Comparison of ENCODE assay signal across 1 cellular context in genomic region chrX:30488092-30488491, GRCh38.
TF ChIP-seq lines count a peak whose summit lies in the region.

No MANE protein-coding gene starts in this region.

TF ChIP-seq in HepG2, 621 proteins besides CTCF, POLR2A, EP300 and RAD21 (continued from another document):
- TF ChIP-seq, protein P1, sequence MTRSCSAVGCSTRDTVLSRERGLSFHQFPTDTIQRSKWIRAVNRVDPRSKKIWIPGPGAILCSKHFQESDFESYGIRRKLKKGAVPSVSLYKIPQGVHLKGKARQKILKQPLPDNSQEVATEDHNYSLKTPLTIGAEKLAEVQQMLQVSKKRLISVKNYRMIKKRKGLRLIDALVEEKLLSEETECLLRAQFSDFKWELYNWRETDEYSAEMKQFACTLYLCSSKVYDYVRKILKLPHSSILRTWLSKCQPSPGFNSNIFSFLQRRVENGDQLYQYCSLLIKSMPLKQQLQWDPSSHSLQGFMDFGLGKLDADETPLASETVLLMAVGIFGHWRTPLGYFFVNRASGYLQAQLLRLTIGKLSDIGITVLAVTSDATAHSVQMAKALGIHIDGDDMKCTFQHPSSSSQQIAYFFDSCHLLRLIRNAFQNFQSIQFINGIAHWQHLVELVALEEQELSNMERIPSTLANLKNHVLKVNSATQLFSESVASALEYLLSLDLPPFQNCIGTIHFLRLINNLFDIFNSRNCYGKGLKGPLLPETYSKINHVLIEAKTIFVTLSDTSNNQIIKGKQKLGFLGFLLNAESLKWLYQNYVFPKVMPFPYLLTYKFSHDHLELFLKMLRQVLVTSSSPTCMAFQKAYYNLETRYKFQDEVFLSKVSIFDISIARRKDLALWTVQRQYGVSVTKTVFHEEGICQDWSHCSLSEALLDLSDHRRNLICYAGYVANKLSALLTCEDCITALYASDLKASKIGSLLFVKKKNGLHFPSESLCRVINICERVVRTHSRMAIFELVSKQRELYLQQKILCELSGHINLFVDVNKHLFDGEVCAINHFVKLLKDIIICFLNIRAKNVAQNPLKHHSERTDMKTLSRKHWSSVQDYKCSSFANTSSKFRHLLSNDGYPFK (CRISPR knock-in tag; IDR thresholded peaks at IDR 0.05; ENCODE audit: borderline replicate concordance) = no peak
- no peak for TF ChIP-seq ZC3H4 (CRISPR knock-in tag; IDR thresholded peaks at IDR 0.05; ENCODE audit: borderline replicate concordance)
- TF ChIP-seq ZFP62 (CRISPR knock-in tag; IDR thresholded peaks at IDR 0.05) = no peak
- TF ChIP-seq MTA3 (CRISPR knock-in tag; IDR thresholded peaks at IDR 0.05) = no peak
- no peak for TF ChIP-seq PAXIP1 (CRISPR knock-in tag; conservative IDR thresholded peaks at IDR 0.05)
- no peak for TF ChIP-seq TSC22D2 (CRISPR knock-in tag; IDR thresholded peaks at IDR 0.05; ENCODE audit: borderline replicate concordance)
- no peak for TF ChIP-seq HNF4A (CRISPR knock-in tag; IDR thresholded peaks at IDR 0.05)
- TF ChIP-seq AGO2 (optimal IDR thresholded peaks at IDR 0.05; ENCODE audit: low read depth, low read length) = no peak
- no peak for TF ChIP-seq ZNF230 (CRISPR knock-in tag; IDR thresholded peaks at IDR 0.05)
- TF ChIP-seq ZNF773 (CRISPR knock-in tag; IDR thresholded peaks at IDR 0.05; ENCODE audit: borderline replicate concordance) = no peak
- TF ChIP-seq ZNF572 (CRISPR knock-in tag; IDR thresholded peaks at IDR 0.05) = no peak
